In the genomic region with DNA sequence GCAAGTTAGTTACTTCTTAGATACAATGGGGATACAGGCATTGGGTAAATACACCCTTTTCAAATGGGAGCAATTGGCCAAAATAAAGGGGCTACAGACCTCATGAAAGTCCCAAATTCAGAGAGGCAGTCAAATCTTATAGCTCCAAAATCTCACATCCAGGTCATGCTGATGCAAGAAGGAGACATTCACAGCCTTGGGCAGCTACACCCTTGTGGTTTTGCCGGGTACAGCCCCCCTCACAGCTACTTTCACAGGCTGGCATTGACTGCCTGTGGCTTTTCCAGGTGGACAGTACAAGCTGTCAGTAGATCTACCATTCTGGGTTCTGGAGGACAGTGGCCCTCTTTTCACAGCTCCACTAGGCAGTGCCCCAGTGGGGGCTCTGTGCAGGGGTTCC, we compare ENCODE assay signal across 16 cellular contexts.
"Had no signal": no experiment of that assay in that cellular context is flagged by ENCODE, and none has a peak within 500 bp of the region (broad histone marks: within the 10 kb centered on the region; RNA-seq: fewer than 3 reads in every experiment).

No MANE protein-coding gene starts in this region.

- H3K4me1 ChIP-seq: suprapubic skin, transverse colon, uterus had no signal

- H3K9me3 ChIP-seq: suprapubic skin, transverse colon, uterus had no signal

- H3K36me3 ChIP-seq: cardiac muscle cell, suprapubic skin, transverse colon, uterus had no signal

- DNase-seq: activated CD4-positive, alpha-beta memory T cell treated with anti-CD3 and anti-CD28 coated beads for 36 hours; activated CD4-positive, alpha-beta T cell treated with anti-CD3 and anti-CD28 coated beads for 4 hours; activated T-cell treated with anti-CD3 and anti-CD28 coated beads for 4 hours; amniotic stem cell; effector memory CD8-positive, alpha-beta T cell; glutamatergic neuron; hippocampal formation; left cardiac atrium; retina; T-helper 2 cell; transverse colon; uterus had no signal

- H3K27me3 ChIP-seq: cardiac muscle cell, suprapubic skin, transverse colon, uterus had no signal

- ATAC-seq: effector memory CD8-positive, alpha-beta T cell; left cardiac atrium; natural killer cell treated with Interleukin-12 subunit alpha and Interleukin-12 subunit beta and Interleukin-15 and Interleukin-18, amount 100 ng/mL, for 72 hours; WTC11 had no signal

- H3K27ac ChIP-seq: cardiac muscle cell, suprapubic skin, transverse colon, uterus had no signal

- H3K4me3 ChIP-seq: cardiac muscle cell, suprapubic skin, transverse colon, uterus had no signal
